28 cellular contexts compared by ENCODE assay signal in the genomic region with DNA sequence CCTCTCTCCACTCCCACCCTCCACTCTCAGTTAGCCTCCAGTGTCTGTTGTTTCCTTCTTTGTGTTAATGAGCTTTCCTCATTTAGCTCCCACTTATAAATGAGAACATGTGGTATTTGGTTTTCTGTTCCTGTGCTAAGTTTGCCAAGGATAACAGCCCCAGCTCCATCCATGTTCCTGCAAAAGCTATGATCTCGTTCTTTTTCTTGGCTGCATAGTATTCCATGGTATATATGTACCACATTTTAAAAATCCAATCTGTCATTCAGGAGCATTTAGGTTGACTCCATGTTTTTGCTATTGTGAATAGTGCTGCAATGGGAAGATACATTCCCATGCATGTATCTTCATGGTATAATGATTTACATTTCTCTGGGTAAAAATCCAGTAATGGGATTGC. TPM values are rescaled to one million over a fixed set of nuclear protein-coding genes. Genes with fewer than 3 reads are reported as not detected.
DNase-seq lines count a peak whose midpoint lies in the region; ATAC-seq, FAIRE-seq and TF ChIP-seq lines count a peak whose summit lies in the region.
"Had no signal": no experiment of that assay in that cellular context is flagged by ENCODE, and none has a peak within 500 bp of the region (broad histone marks: within the 10 kb centered on the region; RNA-seq: fewer than 3 reads in every experiment).

No MANE protein-coding gene starts in this region.

- H4K91ac ChIP-seq in H1 (replicated peaks; ENCODE audit: insufficient read length, low read length), result no peak overlapping the region

- in situ Hi-C loops in HepG2 (cut with HindIII; ENCODE audit: extremely low pct_ligation_motif_present, low pct_unique_long_range_greater_than_20kb), result no loop called here

- H3K4me2 ChIP-seq in HepG2 (ENCODE audit: low read depth, low read length) (no peak overlapping the region), HCT116 (ENCODE audit: low read length) (no peak overlapping the region), H1 (ENCODE audit: insufficient read depth in 1 of 2, low read depth in 2 of 2, low read length in 2 of 2) (no peak overlapping the region)
- H3K4me2 ChIP-seq: BLaER1 treated with 17β-estradiol and CSF1 and Interleukin-3, amounts not matched to agents 10 nM and 100 nM had no signal

- H3K4me1 Mint-ChIP-seq in WTC11, result peaks cover 27% of the 10 kb centered on the region
- peaks cover 16% of the 10 kb centered on the region for H3K4me1 Mint-ChIP-seq in stimulated activated effector memory CD8-positive, alpha-beta T cell treated with anti-CD3 and anti-CD28 coated beads, Interleukin-12 subunit alpha, Interleukin-12 subunit beta, amount 100 ng/mL, for 72 hours

- no peak for TF ChIP-seq RAD21 in HepG2 (CRISPR knock-in tag; IDR thresholded peaks at IDR 0.05)
- TF ChIP-seq RAD21 in HCT116 (IDR thresholded peaks at IDR 0.05; ENCODE audit: low read depth), result no peak
- no peak for TF ChIP-seq RAD21 in H1 (IDR thresholded peaks at IDR 0.05 in 1 of 2, conservative IDR thresholded peaks at IDR 0.05 in 1 of 2; ENCODE audit: low read depth in 2 of 2, low read length in 2 of 2)

- 0% methylated on average over 1 of the region's 1 CpG for WGBS in HepG2 (ENCODE audit: low lambda C conversion rate)
- WGBS in right lobe of liver (ENCODE audit: insufficient coverage, low coverage, low lambda C conversion rate, missing lambda C conversion rate), result 68% methylated on average over 1 of the region's 1 CpG
- WGBS in H1 (ENCODE audit: extremely low coverage in 1 of 2, insufficient coverage in 1 of 2, insufficient read length in 1 of 2, insufficient replicate concordance in 2 of 2, low coverage in 1 of 2, low lambda C conversion rate in 2 of 2, missing lambda C conversion rate in 1 of 2), 2 experiments, result 81% methylated on average over 1 of the region's 1 CpG; no CpG with 5 or more reads in 1 of the 2 experiments
- WGBS in heart left ventricle, 4 donors, result 84 to 91% (median 85%) methylated on average over 1 of the region's 1 CpG

- H3K9ac ChIP-seq in HepG2 (ENCODE audit: insufficient read depth, low read depth, low read length), result no peak overlapping the region
- no peak overlapping the region for H3K9ac ChIP-seq in HCT116 (ENCODE audit: low read length)
- no peak overlapping the region for H3K9ac ChIP-seq in H1 (replicated peaks in 1 of 4; ENCODE audit: extremely low read depth in 1 of 4, low read depth in 3 of 4, low read length in 3 of 4)
- H3K9ac ChIP-seq: BLaER1 treated with 17β-estradiol and CSF1 and Interleukin-3, amounts not matched to agents 10 nM and 100 nM had no signal

- no peak overlapping the region for H3K4me3 Mint-ChIP-seq in WTC11
- H3K4me3 Mint-ChIP-seq in stimulated activated effector memory CD8-positive, alpha-beta T cell treated with anti-CD3 and anti-CD28 coated beads, Interleukin-12 subunit alpha, Interleukin-12 subunit beta, amount 100 ng/mL, for 72 hours, result no peak overlapping the region
- H3K4me3 Mint-ChIP-seq: B cell; CD14-positive monocyte; CD4-positive, alpha-beta memory T cell had no signal

- ATAC-seq in HepG2, result no peak
- ATAC-seq in right lobe of liver, result no peak
- no peak for ATAC-seq in HCT116
- ATAC-seq in WTC11, result no peak
- no peak for ATAC-seq in HG02571 (IDR thresholded peaks at IDR 0.05; ENCODE audit: unreplicated experiment)
- ATAC-seq in stimulated activated effector memory CD8-positive, alpha-beta T cell treated with anti-CD3 and anti-CD28 coated beads, Interleukin-12 subunit alpha, Interleukin-12 subunit beta, amount 100 ng/mL, for 72 hours, result no peak
- no peak for ATAC-seq in heart left ventricle
- ATAC-seq: GM12878 had no signal

- intact Hi-C loops in HepG2 (cut with micrococcal nuclease; ENCODE audit: unreplicated experiment), result no loop called here
- intact Hi-C loops in right lobe of liver (cut with DNase I), result no loop called here
- intact Hi-C loops in HCT116 (cut with micrococcal nuclease), result no loop called here
- intact Hi-C loops in heart left ventricle (cut with DNase I), result no loop called here

- no peak overlapping the region for H2AK5ac ChIP-seq in H1 (ENCODE audit: low read depth, low read length)

- RAD21 ChIA-PET in HCT116 (lab: Charles Lee; ENCODE audit: low non-redundant PET in 1 of 2, low total read pairs in 2 of 2, uncharacterized antibody in 2 of 2, unreplicated experiment in 2 of 2), result no interaction called here

- H3K27me3 ChIP-seq in HepG2 (ENCODE audit: control insufficient read depth in 1 of 2, insufficient read depth in 2 of 2, low read length in 2 of 2) (no peaks in the 10 kb centered on the region; a peak in 1 of 5 replicates), right lobe of liver (no peaks in the 10 kb centered on the region), HCT116 (ENCODE audit: insufficient read depth, low read length) (no peaks in the 10 kb centered on the region), H1 (replicated peaks in 1 of 4; ENCODE audit: control insufficient read depth in 3 of 4, extremely low read depth in 1 of 4, insufficient read depth in 3 of 4, low read length in 3 of 4) (no peaks in the 10 kb centered on the region), heart left ventricle (no peaks in the 10 kb centered on the region)

- no peak overlapping the region for H2BK5ac ChIP-seq in H1 (ENCODE audit: low read depth, low read length)

- H3K27ac ChIP-seq in HepG2 (ENCODE audit: extremely low read length, insufficient read depth, low read length), result no peak overlapping the region
- no peak overlapping the region for H3K27ac ChIP-seq in right lobe of liver
- H3K27ac ChIP-seq in HCT116 (ENCODE audit: low read depth, low read length), result no peak overlapping the region
- H3K27ac ChIP-seq in H1 (ENCODE audit: low read depth, low read length), result no peak overlapping the region
- no peak overlapping the region for H3K27ac ChIP-seq in heart left ventricle
- H3K27ac ChIP-seq: BLaER1 treated with 17β-estradiol and CSF1 and Interleukin-3, amounts not matched to agents 10 nM and 100 nM had no signal

- no peak overlapping the region for H3K18ac ChIP-seq in H1 (ENCODE audit: extremely low read depth, low read length)

- no peak overlapping the region for H3K56ac ChIP-seq in H1 (replicated peaks; ENCODE audit: insufficient read length, low read depth, low read length)

- peaks cover 5% of the 10 kb centered on the region for H3K9me3 Mint-ChIP-seq in WTC11
- peaks cover 2% of the 10 kb centered on the region for H3K9me3 Mint-ChIP-seq in stimulated activated effector memory CD8-positive, alpha-beta T cell treated with anti-CD3 and anti-CD28 coated beads, Interleukin-12 subunit alpha, Interleukin-12 subunit beta, amount 100 ng/mL, for 72 hours

- H3K4me3 ChIP-seq in HepG2 (replicated peaks in 1 of 3; ENCODE audit: insufficient read depth in 1 of 3, low read depth in 2 of 3, low read length in 3 of 3) (no peak overlapping the region), right lobe of liver (no peak overlapping the region), HCT116 (replicated peaks in 1 of 2; ENCODE audit: low read depth in 1 of 2, low read length in 2 of 2) (no peak overlapping the region), H1 (ENCODE audit: extremely low read depth in 1 of 4, insufficient read depth in 2 of 4, low read depth in 3 of 4, low read length in 4 of 4) (no peak overlapping the region), heart left ventricle (no peak overlapping the region)
- H3K4me3 ChIP-seq: BLaER1 treated with 17β-estradiol and CSF1 and Interleukin-3, amounts not matched to agents 10 nM and 100 nM; GM12878 had no signal

- FAIRE-seq in HepG2 (lab: Jason Lieb, UNC) (no peak), H1 (lab: Jason Lieb, UNC) (no peak)
- FAIRE-seq: A204.1, GM12878, GM12892, GM18507 had no signal

- H4K8ac ChIP-seq in H1 (ENCODE audit: extremely low read depth, insufficient read depth, low read length), result no peak overlapping the region

- H2AFZ ChIP-seq in HepG2 (ENCODE audit: low read length) (no peak overlapping the region), HCT116 (ENCODE audit: low read depth, low read length, poor library complexity, severe bottlenecking) (no peak overlapping the region), H1 (ENCODE audit: low read length) (no peak overlapping the region)

- H3K23ac ChIP-seq in H1 (ENCODE audit: insufficient read length), result no peak overlapping the region

- H3K14ac ChIP-seq in H1 (ENCODE audit: insufficient read length), result no peak overlapping the region

- H3K9me2 ChIP-seq in HCT116 (ENCODE audit: insufficient read depth), result no peaks in the 10 kb centered on the region

- POLR2A ChIA-PET in HepG2 (lab: Yijun Ruan, JAX), result no interaction called here
- POLR2A ChIA-PET in HCT116 (lab: Charles Lee), result no interaction called here
- POLR2A ChIA-PET in WTC11 (lab: Charles Lee), result no interaction called here
- POLR2A ChIA-PET in H1 (lab: Charles Lee; ENCODE audit: partially characterized antibody), result interaction anchor here (1.2 to 1.5 kb wide), 2 partner anchors 12 to 21 kb away, joined by 3 to 4 read pairs; no protein-coding TSS in a partner anchor

- H3K9me3 ChIP-seq in HepG2 (ENCODE audit: low read length) (no peaks in the 10 kb centered on the region), right lobe of liver (no peaks in the 10 kb centered on the region), HCT116 (ENCODE audit: control insufficient read depth in 1 of 2, insufficient read depth in 1 of 2, low read depth in 1 of 2, low read length in 2 of 2) (no peaks in the 10 kb centered on the region), H1 (ENCODE audit: insufficient read depth in 2 of 2, low read depth in 1 of 2, low read length in 1 of 2) (peaks cover 0 to 3% of the 10 kb centered on the region in 2 experiments; a peak in 1 of 4 replicates), heart left ventricle (no peaks in the 10 kb centered on the region)

- no peaks in the 10 kb centered on the region for H3K36me3 ChIP-seq in HepG2 (replicated peaks in 1 of 2; ENCODE audit: control insufficient read depth in 1 of 2, insufficient read depth in 2 of 2, low read length in 2 of 2)
- H3K36me3 ChIP-seq in right lobe of liver, result no peaks in the 10 kb centered on the region
- no peaks in the 10 kb centered on the region for H3K36me3 ChIP-seq in HCT116 (ENCODE audit: control insufficient read depth in 1 of 2, insufficient read depth in 2 of 2, low read length in 2 of 2)
- H3K36me3 ChIP-seq in H1 (ENCODE audit: control insufficient read depth in 2 of 4, insufficient read depth in 4 of 4, low read length in 3 of 4), result no peaks in the 10 kb centered on the region
- no peaks in the 10 kb centered on the region for H3K36me3 ChIP-seq in heart left ventricle
- H3K36me3 ChIP-seq: BLaER1 treated with 17β-estradiol and CSF1 and Interleukin-3, amounts not matched to agents 10 nM and 100 nM had no signal

- no peak overlapping the region for H3K4ac ChIP-seq in H1 (replicated peaks; ENCODE audit: insufficient read length, low read depth, low read length)

- no peak for DNase-seq in HepG2 (ENCODE audit: low spot score)
- no peak for DNase-seq in right lobe of liver
- DNase-seq in HCT116 (ENCODE audit: low read depth, low spot score), result no peak
- no peak for DNase-seq in WTC11 (ENCODE audit: low spot score)
- no peak for DNase-seq in H1 (ENCODE audit: low read depth in 1 of 2, low spot score in 2 of 2)
- no peak for DNase-seq in stimulated activated effector memory CD8-positive, alpha-beta T cell treated with anti-CD3 and anti-CD28 coated beads, Interleukin-12 subunit alpha, Interleukin-12 subunit beta, amount 100 ng/mL, for 72 hours (ENCODE audit: low spot score in 2 of 2)
- no peak for DNase-seq in heart left ventricle
- DNase-seq: 8988T; AML-193; CD4-positive, alpha-beta memory T cell; CD4-positive, CD25-positive, alpha-beta regulatory T cell; CD8-positive, alpha-beta memory T cell; COR-L47; DMS 273 treated with DMSO at 0.1 percent for 48 hours; DMS153; DMS53; DMS79; DND-41; EL; GDM1 had no signal

- no peak overlapping the region for H3K27ac Mint-ChIP-seq in WTC11
- H3K27ac Mint-ChIP-seq in stimulated activated effector memory CD8-positive, alpha-beta T cell treated with anti-CD3 and anti-CD28 coated beads, Interleukin-12 subunit alpha, Interleukin-12 subunit beta, amount 100 ng/mL, for 72 hours, result no peak overlapping the region
- H3K27ac Mint-ChIP-seq: B cell; CD14-positive monocyte; CD4-positive, alpha-beta memory T cell; CD4-positive, CD25-positive, alpha-beta regulatory T cell had no signal

- H2BK15ac ChIP-seq in H1 (ENCODE audit: low read length), result no peak overlapping the region

- H2BK12ac ChIP-seq in H1 (ENCODE audit: low read depth, low read length), result no peak overlapping the region

- H3K23me2 ChIP-seq in H1 (ENCODE audit: low read depth, low read length), result peaks cover 3% of the 10 kb centered on the region

- no peaks in the 10 kb centered on the region for H3K79me1 ChIP-seq in H1 (ENCODE audit: low read depth, low read length)

- H3K79me2 ChIP-seq in HepG2 (ENCODE audit: insufficient read depth, low read length) (peaks cover 18% of the 10 kb centered on the region), HCT116 (ENCODE audit: insufficient read depth, low read length) (peaks cover 21% of the 10 kb centered on the region), H1 (ENCODE audit: control insufficient read depth in 1 of 2, insufficient read depth in 2 of 2, low read length in 2 of 2) (peaks cover 8 to 18% of the 10 kb centered on the region in 2 experiments; a peak in 3 of 4 replicates)

- TF ChIP-seq CTCF in HepG2 (CRISPR knock-in tag; IDR thresholded peaks at IDR 0.05), result no peak
- TF ChIP-seq CTCF in right lobe of liver (IDR thresholded peaks at IDR 0.05), result no peak
- TF ChIP-seq CTCF in HCT116 (IDR thresholded peaks at IDR 0.05 in 2 of 3, conservative IDR thresholded peaks at IDR 0.05 in 1 of 3; ENCODE audit: borderline replicate concordance in 1 of 3, insufficient read depth in 1 of 3, low read depth in 2 of 3, low read length in 2 of 3), result no peak
- TF ChIP-seq CTCF in WTC11 (IDR thresholded peaks at IDR 0.05), result no peak
- TF ChIP-seq CTCF in H1 (IDR thresholded peaks at IDR 0.05; ENCODE audit: control extremely low read depth in 1 of 3, insufficient read depth in 1 of 3, low read depth in 1 of 3, low read length in 3 of 3), result no peak
- no peak for TF ChIP-seq CTCF in heart left ventricle (IDR thresholded peaks at IDR 0.05)

- no peak overlapping the region for H2BK20ac ChIP-seq in H1 (ENCODE audit: low read length)

- TF ChIP-seq POLR2A in HepG2 (IDR thresholded peaks at IDR 0.05; ENCODE audit: insufficient read depth in 1 of 2, low read depth in 2 of 2, low read length in 2 of 2) (no peak), right lobe of liver (IDR thresholded peaks at IDR 0.05) (no peak), HCT116 (IDR thresholded peaks at IDR 0.05; ENCODE audit: borderline replicate concordance, extremely low read depth, insufficient read depth, insufficient read length) (no peak), H1 (IDR thresholded peaks at IDR 0.05; ENCODE audit: control extremely low read depth in 1 of 2, low read depth in 2 of 2, low read length in 2 of 2) (no peak), heart left ventricle (IDR thresholded peaks at IDR 0.05) (no peak)

- peaks cover 7% of the 10 kb centered on the region; the same call in 1 of the 2 replicates for H4K20me1 ChIP-seq in HepG2 (ENCODE audit: insufficient read depth, low read length)
- H4K20me1 ChIP-seq in HCT116 (ENCODE audit: insufficient read depth), result no peaks in the 10 kb centered on the region
- H4K20me1 ChIP-seq in H1 (replicated peaks in 1 of 2; ENCODE audit: control insufficient read depth in 1 of 2, insufficient read depth in 2 of 2, low read length in 2 of 2), result no peaks in the 10 kb centered on the region

- no peak for TF ChIP-seq EP300 in HepG2 (IDR thresholded peaks at IDR 0.05; ENCODE audit: low read depth in 2 of 2, low read length in 2 of 2)
- no peak for TF ChIP-seq EP300 in HepG2 (CRISPR knock-in tag; IDR thresholded peaks at IDR 0.05; ENCODE audit: borderline replicate concordance)
- TF ChIP-seq EP300 in H1 (IDR thresholded peaks at IDR 0.05; ENCODE audit: borderline replicate concordance in 1 of 2, low read depth in 2 of 2, low read length in 2 of 2), result no peak

- no peaks in the 10 kb centered on the region for H3K36me3 Mint-ChIP-seq in WTC11
- peaks cover 2% of the 10 kb centered on the region for H3K36me3 Mint-ChIP-seq in stimulated activated effector memory CD8-positive, alpha-beta T cell treated with anti-CD3 and anti-CD28 coated beads, Interleukin-12 subunit alpha, Interleukin-12 subunit beta, amount 100 ng/mL, for 72 hours
- H3K36me3 Mint-ChIP-seq: CD14-positive monocyte; CD4-positive, CD25-positive, alpha-beta regulatory T cell had no signal

- peaks cover 9% of the 10 kb centered on the region for H3K27me3 Mint-ChIP-seq in WTC11 (ENCODE audit: low read depth)

- no peak overlapping the region for H4K5ac ChIP-seq in H1 (ENCODE audit: insufficient read length, low read depth, low read length)

- H2BK120ac ChIP-seq in H1 (replicated peaks; ENCODE audit: low read depth, low read length), result no peak overlapping the region

- H3K4me1 ChIP-seq in HepG2 (ENCODE audit: insufficient read depth, low read length) (peaks cover 36% of the 10 kb centered on the region), right lobe of liver (peaks cover 0 to 12% (median 3%) of the 10 kb centered on the region in 4 donors), HCT116 (ENCODE audit: control insufficient read depth in 1 of 2, insufficient read depth in 2 of 2, low read length in 2 of 2) (peaks cover 6 to 36% of the 10 kb centered on the region in 2 experiments; a peak in 3 of 4 replicates), H1 (replicated peaks in 1 of 4; ENCODE audit: control insufficient read depth in 3 of 4, insufficient read depth in 4 of 4, low read length in 3 of 4) (peaks cover 0 to 3% (median 2%) of the 10 kb centered on the region in 4 experiments; a peak in 4 of 7 replicates), heart left ventricle (peaks cover 0 to 26% (median 12%) of the 10 kb centered on the region in 12 donors)

- CTCF ChIA-PET in HepG2 (lab: Yijun Ruan, JAX; ENCODE audit: low intra/inter-chr PET ratio, low total read pairs), result no interaction called here
- CTCF ChIA-PET in HCT116 (lab: Charles Lee), result no interaction called here
- CTCF ChIA-PET in WTC11 (lab: Charles Lee), result no interaction called here
- CTCF ChIA-PET in H1 (lab: Charles Lee; ENCODE audit: partially characterized antibody), result no interaction called here

- BruUV-seq in HepG2 (replicated peaks; lab: Mats Ljungman, UMichigan), result no TSS peak
- BruUV-seq in HCT116 (replicated peaks; lab: Mats Ljungman, UMichigan), result no TSS peak

RNA-seq across cellular contexts. Expression of gene WASHC4, which starts 2.8 kb away (rescaled TPM):
- total RNA-seq in HepG2 (2016; rRNA removed; fragmentation: Illumina TruSeq; extraction: Trizol) (36.3 and 39.6 TPM in 2 replicates), right lobe of liver (10 to 100 TPM; 24.4 to 51.4 (median 36.2) TPM), HCT116 (2021; ENCODE audit: unreplicated experiment) (25.5 TPM), WTC11 (2021) (40.4 to 43.4 TPM (median 42.9 TPM) in 3 replicates), heart left ventricle (10 to 100 TPM; 15.3 to 42.9 (median 25.3) TPM)
- 3.6 and 4.7 TPM in 2 replicates for total RNA-seq in HepG2 (2016; cell fraction: cytosol; rRNA removed; fragmentation: Illumina TruSeq; extraction: Trizol; ENCODE audit: low read depth)
- total RNA-seq in HepG2 (2016; cell fraction: insoluble cytoplasmic fraction; rRNA removed; fragmentation: Illumina TruSeq; extraction: Trizol), result 31.6 and 46.3 TPM in 2 replicates
- 5.3 and 8.6 TPM in 2 replicates for total RNA-seq in HepG2 (2016; cell fraction: membrane; rRNA removed; fragmentation: Illumina TruSeq; extraction: Trizol)
- 56.1 and 56.8 TPM in 2 replicates for total RNA-seq in HepG2 (2016; cell fraction: nucleus; rRNA removed; fragmentation: Illumina TruSeq; extraction: Trizol)
- polyA plus RNA-seq in HepG2 (2011; rRNA removed) (15.5 and 21.0 TPM in 2 replicates), H1 (2011; rRNA removed) (6.8 and 13.0 TPM in 2 replicates), heart left ventricle (10 to 100 TPM in 1 of 2 donors, 1 to 10 TPM in 1; 9.3 to 14.6 TPM)
- 4.6 and 8.1 TPM in 2 replicates for polyA plus RNA-seq in HepG2 (2011; cell fraction: cytosol; rRNA removed)
- 16.8 and 21.2 TPM in 2 replicates for polyA plus RNA-seq in HepG2 (2011; cell fraction: nucleus; rRNA removed)
- polyA plus RNA-seq in HepG2 (2012), result 15.3 and 18.4 TPM in 2 replicates
- 0.57 and 0.61 TPM in 2 replicates for polyA plus RNA-seq in HepG2 (2016; cell fraction: cytosol; fragmentation: Illumina TruSeq; extraction: Trizol; ENCODE audit: low read depth)
- polyA plus RNA-seq in HepG2 (2016; cell fraction: insoluble cytoplasmic fraction; fragmentation: Illumina TruSeq; extraction: Trizol; ENCODE audit: low read depth), result 19.5 and 20.6 TPM in 2 replicates
- polyA plus RNA-seq in HepG2 (2016; cell fraction: membrane; fragmentation: Illumina TruSeq; extraction: Trizol; ENCODE audit: low read depth), result 1.7 and 1.9 TPM in 2 replicates
- 36.1 and 44.2 TPM in 2 replicates for polyA plus RNA-seq in HepG2 (2016; cell fraction: nucleus; fragmentation: Illumina TruSeq; extraction: Trizol; ENCODE audit: insufficient read depth, low read depth)
- polyA minus RNA-seq in HepG2 (2011; rRNA and poly(A)+ RNA removed; ENCODE audit: low replicate concordance), result 22.5 and 23.7 TPM in 2 replicates
- polyA minus RNA-seq in HepG2 (2011; cell fraction: cytosol; rRNA and poly(A)+ RNA removed), result 24.8 and 25.8 TPM in 2 replicates
- polyA minus RNA-seq in HepG2 (2011; cell fraction: nucleus; rRNA and poly(A)+ RNA removed), result 132 and 134 TPM in 2 replicates
- 5.9 and 6.8 TPM in 2 replicates for polyA plus RNA-seq in HCT116 (2012)
- total RNA-seq in H1 (2021; fragmentation: NEBNext Ultra II Directional; extraction: Animal tissue kit (Norgen Biotek cat#: 25700)), result 38.5 and 40.2 TPM in 2 replicates
- polyA plus RNA-seq in H1 (2011; cell fraction: cytosol; rRNA removed), result 18.3 TPM
- polyA plus RNA-seq in H1 (2011; cell fraction: nucleus; rRNA removed), result 8.5 TPM
- polyA plus RNA-seq in H1 (2012, experiment 1 of 2), result 11.6 to 29.8 TPM (median 16.3 TPM) in 4 replicates
- 1.2 TPM for polyA plus RNA-seq in H1 (2012, experiment 2 of 2)
- polyA plus RNA-seq in H1 (2013, experiment 1 of 2), result 46.6 TPM
- polyA plus RNA-seq in H1 (2013, experiment 2 of 2), result 46.6 TPM
- polyA minus RNA-seq in H1 (2011; rRNA and poly(A)+ RNA removed), result 31.9 and 49.9 TPM in 2 replicates
- 39.6 TPM for polyA minus RNA-seq in H1 (2011; cell fraction: cytosol; rRNA and poly(A)+ RNA removed)
- polyA minus RNA-seq in H1 (2011; cell fraction: nucleus; rRNA and poly(A)+ RNA removed), result 92.1 TPM

RNA-seq across cellular contexts. Expression of gene ALDH1L2, which starts 20.5 kb away (rescaled TPM):
- total RNA-seq in HepG2 (2016; rRNA removed; fragmentation: Illumina TruSeq; extraction: Trizol), result 0.40 and 0.87 TPM in 2 replicates
- under 0.01 and 0.09 TPM in 2 replicates for total RNA-seq in HepG2 (2016; cell fraction: cytosol; rRNA removed; fragmentation: Illumina TruSeq; extraction: Trizol; ENCODE audit: low read depth)
- 0.59 and 0.87 TPM in 2 replicates for total RNA-seq in HepG2 (2016; cell fraction: insoluble cytoplasmic fraction; rRNA removed; fragmentation: Illumina TruSeq; extraction: Trizol)
- total RNA-seq in HepG2 (2016; cell fraction: membrane; rRNA removed; fragmentation: Illumina TruSeq; extraction: Trizol), result 0.17 and 0.25 TPM in 2 replicates
- total RNA-seq in HepG2 (2016; cell fraction: nucleus; rRNA removed; fragmentation: Illumina TruSeq; extraction: Trizol), result 0.75 and 1.5 TPM in 2 replicates
- polyA plus RNA-seq in HepG2 (2011; rRNA removed), result 4.0 and 4.6 TPM in 2 replicates
- polyA plus RNA-seq in HepG2 (2011; cell fraction: cytosol; rRNA removed), result 2.2 and 3.0 TPM in 2 replicates
- 3.5 and 4.1 TPM in 2 replicates for polyA plus RNA-seq in HepG2 (2011; cell fraction: nucleus; rRNA removed)
- polyA plus RNA-seq in HepG2 (2012), result 1.9 and 3.4 TPM in 2 replicates
- polyA plus RNA-seq in HepG2 (2016; cell fraction: cytosol; fragmentation: Illumina TruSeq; extraction: Trizol; ENCODE audit: low read depth), result 0.02 and 0.03 TPM in 2 replicates
- polyA plus RNA-seq in HepG2 (2016; cell fraction: insoluble cytoplasmic fraction; fragmentation: Illumina TruSeq; extraction: Trizol; ENCODE audit: low read depth), result 0.71 and 0.83 TPM in 2 replicates
- 0.06 and 0.12 TPM in 2 replicates for polyA plus RNA-seq in HepG2 (2016; cell fraction: membrane; fragmentation: Illumina TruSeq; extraction: Trizol; ENCODE audit: low read depth)
- polyA plus RNA-seq in HepG2 (2016; cell fraction: nucleus; fragmentation: Illumina TruSeq; extraction: Trizol; ENCODE audit: insufficient read depth, low read depth), result 0.62 and 1.1 TPM in 2 replicates
- polyA minus RNA-seq in HepG2 (2011; rRNA and poly(A)+ RNA removed; ENCODE audit: low replicate concordance), result 0.49 and 4.9 TPM in 2 replicates
- polyA minus RNA-seq in HepG2 (2011; cell fraction: cytosol; rRNA and poly(A)+ RNA removed), result 3.2 and 3.6 TPM in 2 replicates
- 10.1 and 11.7 TPM in 2 replicates for polyA minus RNA-seq in HepG2 (2011; cell fraction: nucleus; rRNA and poly(A)+ RNA removed)
- under 1 TPM; 0.15 to 0.90 (median 0.28) TPM for total RNA-seq in right lobe of liver
- 1.5 TPM for total RNA-seq in HCT116 (2021; ENCODE audit: unreplicated experiment)
- 0.36 and 0.60 TPM in 2 replicates for polyA plus RNA-seq in HCT116 (2012)
- total RNA-seq in WTC11 (2021), result 3.5 to 7.7 TPM (median 5.5 TPM) in 3 replicates
- 4.4 and 7.2 TPM in 2 replicates for total RNA-seq in H1 (2021; fragmentation: NEBNext Ultra II Directional; extraction: Animal tissue kit (Norgen Biotek cat#: 25700))
- 3.7 and 3.9 TPM in 2 replicates for polyA plus RNA-seq in H1 (2011; rRNA removed)
- 5.1 TPM for polyA plus RNA-seq in H1 (2011; cell fraction: cytosol; rRNA removed)
- 7.1 TPM for polyA plus RNA-seq in H1 (2011; cell fraction: nucleus; rRNA removed)
- polyA plus RNA-seq in H1 (2012, experiment 1 of 2), result 2.4 to 4.7 TPM (median 3.1 TPM) in 4 replicates
- 0.18 TPM for polyA plus RNA-seq in H1 (2012, experiment 2 of 2)
- 2.2 TPM for polyA plus RNA-seq in H1 (2013, experiment 1 of 2)
- polyA plus RNA-seq in H1 (2013, experiment 2 of 2), result 1.8 TPM
- 8.5 and 12.5 TPM in 2 replicates for polyA minus RNA-seq in H1 (2011; rRNA and poly(A)+ RNA removed)
- 3.9 TPM for polyA minus RNA-seq in H1 (2011; cell fraction: cytosol; rRNA and poly(A)+ RNA removed)
- 12.9 TPM for polyA minus RNA-seq in H1 (2011; cell fraction: nucleus; rRNA and poly(A)+ RNA removed)
- 1 to 10 TPM in 8 of 9 donors, under 1 TPM in 1; 0.81 to 6.7 (median 2.0) TPM for total RNA-seq in heart left ventricle
- polyA plus RNA-seq in heart left ventricle, result 1 to 10 TPM in 1 of 2 donors, under 1 TPM in 1; 0.53 to 2.3 TPM
- total RNA-seq: CD4-positive, CD25-positive, alpha-beta regulatory T cell had no signal
- polyA plus RNA-seq: CD4-positive, CD25-positive, alpha-beta regulatory T cell; CD8-positive, alpha-beta memory T cell had no signal
